2 cellular contexts compared by ENCODE assay signal in the genomic region with DNA sequence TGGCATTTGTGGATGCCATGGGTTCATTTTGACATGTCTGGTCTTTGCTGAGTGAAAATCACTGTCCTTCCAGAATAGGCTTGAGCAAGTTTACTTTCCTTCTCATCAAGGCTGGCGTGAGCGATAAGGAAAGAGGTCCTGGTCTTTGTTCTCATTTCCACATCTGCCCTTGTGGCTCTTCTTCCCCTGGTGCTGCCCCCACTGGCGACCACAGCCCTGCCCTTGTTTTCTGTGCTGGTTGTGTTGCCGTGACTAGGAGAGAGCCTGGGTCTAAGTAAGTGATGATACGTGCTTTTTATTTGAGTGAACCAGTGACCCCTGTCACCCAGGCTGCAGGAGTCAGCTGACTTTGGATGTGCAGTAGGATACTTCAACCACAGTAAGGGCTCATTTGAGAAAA.
TF ChIP-seq lines count a peak whose summit lies in the region.

No MANE protein-coding gene starts in this region.

TF ChIP-seq in GM23338, 12 proteins besides CTCF, POLR2A, EP300 and RAD21 (continued from another document and continues in another):
- TF ChIP-seq POLR2AphosphoS5 (IDR thresholded peaks at IDR 0.05; ENCODE audit: low read depth) (no peak), NANOG (IDR thresholded peaks at IDR 0.05; ENCODE audit: borderline replicate concordance) (no peak), ZNF114 (CRISPR knock-in tag; IDR thresholded peaks at IDR 0.05) (no peak), CREB1 (CRISPR knock-in tag; IDR thresholded peaks at IDR 0.05; ENCODE audit: low read depth) (no peak), EZH2 (IDR thresholded peaks at IDR 0.05; ENCODE audit: low read depth, unreplicated experiment) (no peak), ZNF331 (CRISPR knock-in tag; IDR thresholded peaks at IDR 0.05; ENCODE audit: low read depth) (no peak), STAT1 (IDR thresholded peaks at IDR 0.05; ENCODE audit: unreplicated experiment) (no peak)
- TF ChIP-seq, protein P1, sequence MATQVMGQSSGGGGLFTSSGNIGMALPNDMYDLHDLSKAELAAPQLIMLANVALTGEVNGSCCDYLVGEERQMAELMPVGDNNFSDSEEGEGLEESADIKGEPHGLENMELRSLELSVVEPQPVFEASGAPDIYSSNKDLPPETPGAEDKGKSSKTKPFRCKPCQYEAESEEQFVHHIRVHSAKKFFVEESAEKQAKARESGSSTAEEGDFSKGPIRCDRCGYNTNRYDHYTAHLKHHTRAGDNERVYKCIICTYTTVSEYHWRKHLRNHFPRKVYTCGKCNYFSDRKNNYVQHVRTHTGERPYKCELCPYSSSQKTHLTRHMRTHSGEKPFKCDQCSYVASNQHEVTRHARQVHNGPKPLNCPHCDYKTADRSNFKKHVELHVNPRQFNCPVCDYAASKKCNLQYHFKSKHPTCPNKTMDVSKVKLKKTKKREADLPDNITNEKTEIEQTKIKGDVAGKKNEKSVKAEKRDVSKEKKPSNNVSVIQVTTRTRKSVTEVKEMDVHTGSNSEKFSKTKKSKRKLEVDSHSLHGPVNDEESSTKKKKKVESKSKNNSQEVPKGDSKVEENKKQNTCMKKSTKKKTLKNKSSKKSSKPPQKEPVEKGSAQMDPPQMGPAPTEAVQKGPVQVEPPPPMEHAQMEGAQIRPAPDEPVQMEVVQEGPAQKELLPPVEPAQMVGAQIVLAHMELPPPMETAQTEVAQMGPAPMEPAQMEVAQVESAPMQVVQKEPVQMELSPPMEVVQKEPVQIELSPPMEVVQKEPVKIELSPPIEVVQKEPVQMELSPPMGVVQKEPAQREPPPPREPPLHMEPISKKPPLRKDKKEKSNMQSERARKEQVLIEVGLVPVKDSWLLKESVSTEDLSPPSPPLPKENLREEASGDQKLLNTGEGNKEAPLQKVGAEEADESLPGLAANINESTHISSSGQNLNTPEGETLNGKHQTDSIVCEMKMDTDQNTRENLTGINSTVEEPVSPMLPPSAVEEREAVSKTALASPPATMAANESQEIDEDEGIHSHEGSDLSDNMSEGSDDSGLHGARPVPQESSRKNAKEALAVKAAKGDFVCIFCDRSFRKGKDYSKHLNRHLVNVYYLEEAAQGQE (IDR thresholded peaks at IDR 0.05; ENCODE audit: unreplicated experiment), result no peak
- TF ChIP-seq, protein P2, sequence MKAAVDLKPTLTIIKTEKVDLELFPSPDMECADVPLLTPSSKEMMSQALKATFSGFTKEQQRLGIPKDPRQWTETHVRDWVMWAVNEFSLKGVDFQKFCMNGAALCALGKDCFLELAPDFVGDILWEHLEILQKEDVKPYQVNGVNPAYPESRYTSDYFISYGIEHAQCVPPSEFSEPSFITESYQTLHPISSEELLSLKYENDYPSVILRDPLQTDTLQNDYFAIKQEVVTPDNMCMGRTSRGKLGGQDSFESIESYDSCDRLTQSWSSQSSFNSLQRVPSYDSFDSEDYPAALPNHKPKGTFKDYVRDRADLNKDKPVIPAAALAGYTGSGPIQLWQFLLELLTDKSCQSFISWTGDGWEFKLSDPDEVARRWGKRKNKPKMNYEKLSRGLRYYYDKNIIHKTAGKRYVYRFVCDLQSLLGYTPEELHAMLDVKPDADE (IDR thresholded peaks at IDR 0.05), result no peak
- TF ChIP-seq, protein P3, sequence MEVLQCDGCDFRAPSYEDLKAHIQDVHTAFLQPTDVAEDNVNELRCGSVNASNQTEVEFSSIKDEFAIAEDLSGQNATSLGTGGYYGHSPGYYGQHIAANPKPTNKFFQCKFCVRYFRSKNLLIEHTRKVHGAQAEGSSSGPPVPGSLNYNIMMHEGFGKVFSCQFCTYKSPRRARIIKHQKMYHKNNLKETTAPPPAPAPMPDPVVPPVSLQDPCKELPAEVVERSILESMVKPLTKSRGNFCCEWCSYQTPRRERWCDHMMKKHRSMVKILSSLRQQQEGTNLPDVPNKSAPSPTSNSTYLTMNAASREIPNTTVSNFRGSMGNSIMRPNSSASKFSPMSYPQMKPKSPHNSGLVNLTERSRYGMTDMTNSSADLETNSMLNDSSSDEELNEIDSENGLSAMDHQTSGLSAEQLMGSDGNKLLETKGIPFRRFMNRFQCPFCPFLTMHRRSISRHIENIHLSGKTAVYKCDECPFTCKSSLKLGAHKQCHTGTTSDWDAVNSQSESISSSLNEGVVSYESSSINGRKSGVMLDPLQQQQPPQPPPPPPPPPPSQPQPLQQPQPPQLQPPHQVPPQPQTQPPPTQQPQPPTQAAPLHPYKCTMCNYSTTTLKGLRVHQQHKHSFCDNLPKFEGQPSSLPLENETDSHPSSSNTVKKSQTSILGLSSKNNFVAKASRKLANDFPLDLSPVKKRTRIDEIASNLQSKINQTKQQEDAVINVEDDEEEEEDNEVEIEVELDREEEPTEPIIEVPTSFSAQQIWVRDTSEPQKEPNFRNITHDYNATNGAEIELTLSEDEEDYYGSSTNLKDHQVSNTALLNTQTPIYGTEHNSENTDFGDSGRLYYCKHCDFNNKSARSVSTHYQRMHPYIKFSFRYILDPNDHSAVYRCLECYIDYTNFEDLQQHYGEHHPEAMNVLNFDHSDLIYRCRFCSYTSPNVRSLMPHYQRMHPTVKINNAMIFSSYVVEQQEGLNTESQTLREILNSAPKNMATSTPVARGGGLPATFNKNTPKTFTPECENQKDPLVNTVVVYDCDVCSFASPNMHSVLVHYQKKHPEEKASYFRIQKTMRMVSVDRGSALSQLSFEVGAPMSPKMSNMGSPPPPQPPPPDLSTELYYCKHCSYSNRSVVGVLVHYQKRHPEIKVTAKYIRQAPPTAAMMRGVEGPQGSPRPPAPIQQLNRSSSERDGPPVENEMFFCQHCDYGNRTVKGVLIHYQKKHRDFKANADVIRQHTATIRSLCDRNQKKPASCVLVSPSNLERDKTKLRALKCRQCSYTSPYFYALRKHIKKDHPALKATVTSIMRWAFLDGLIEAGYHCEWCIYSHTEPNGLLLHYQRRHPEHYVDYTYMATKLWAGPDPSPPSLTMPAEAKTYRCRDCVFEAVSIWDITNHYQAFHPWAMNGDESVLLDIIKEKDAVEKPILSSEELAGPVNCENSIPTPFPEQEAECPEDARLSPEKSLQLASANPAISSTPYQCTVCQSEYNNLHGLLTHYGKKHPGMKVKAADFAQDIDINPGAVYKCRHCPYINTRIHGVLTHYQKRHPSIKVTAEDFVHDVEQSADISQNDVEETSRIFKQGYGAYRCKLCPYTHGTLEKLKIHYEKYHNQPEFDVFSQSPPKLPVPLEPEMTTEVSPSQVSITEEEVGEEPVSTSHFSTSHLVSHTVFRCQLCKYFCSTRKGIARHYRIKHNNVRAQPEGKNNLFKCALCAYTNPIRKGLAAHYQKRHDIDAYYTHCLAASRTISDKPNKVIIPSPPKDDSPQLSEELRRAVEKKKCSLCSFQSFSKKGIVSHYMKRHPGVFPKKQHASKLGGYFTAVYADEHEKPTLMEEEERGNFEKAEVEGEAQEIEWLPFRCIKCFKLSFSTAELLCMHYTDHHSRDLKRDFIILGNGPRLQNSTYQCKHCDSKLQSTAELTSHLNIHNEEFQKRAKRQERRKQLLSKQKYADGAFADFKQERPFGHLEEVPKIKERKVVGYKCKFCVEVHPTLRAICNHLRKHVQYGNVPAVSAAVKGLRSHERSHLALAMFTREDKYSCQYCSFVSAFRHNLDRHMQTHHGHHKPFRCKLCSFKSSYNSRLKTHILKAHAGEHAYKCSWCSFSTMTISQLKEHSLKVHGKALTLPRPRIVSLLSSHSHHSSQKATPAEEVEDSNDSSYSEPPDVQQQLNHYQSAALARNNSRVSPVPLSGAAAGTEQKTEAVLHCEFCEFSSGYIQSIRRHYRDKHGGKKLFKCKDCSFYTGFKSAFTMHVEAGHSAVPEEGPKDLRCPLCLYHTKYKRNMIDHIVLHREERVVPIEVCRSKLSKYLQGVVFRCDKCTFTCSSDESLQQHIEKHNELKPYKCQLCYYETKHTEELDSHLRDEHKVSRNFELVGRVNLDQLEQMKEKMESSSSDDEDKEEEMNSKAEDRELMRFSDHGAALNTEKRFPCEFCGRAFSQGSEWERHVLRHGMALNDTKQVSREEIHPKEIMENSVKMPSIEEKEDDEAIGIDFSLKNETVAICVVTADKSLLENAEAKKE (CRISPR knock-in tag; IDR thresholded peaks at IDR 0.05), result no peak

TF ChIP-seq in GM12878, 131 proteins besides CTCF, POLR2A, EP300 and RAD21:
- no peak for TF ChIP-seq SUPT20H (IDR thresholded peaks at IDR 0.05; ENCODE audit: borderline replicate concordance, control insufficient read depth, low read depth, low read length)
- no peak for TF ChIP-seq CHD1 (IDR thresholded peaks at IDR 0.05; ENCODE audit: low read depth, low read length)
- TF ChIP-seq, protein P4, sequence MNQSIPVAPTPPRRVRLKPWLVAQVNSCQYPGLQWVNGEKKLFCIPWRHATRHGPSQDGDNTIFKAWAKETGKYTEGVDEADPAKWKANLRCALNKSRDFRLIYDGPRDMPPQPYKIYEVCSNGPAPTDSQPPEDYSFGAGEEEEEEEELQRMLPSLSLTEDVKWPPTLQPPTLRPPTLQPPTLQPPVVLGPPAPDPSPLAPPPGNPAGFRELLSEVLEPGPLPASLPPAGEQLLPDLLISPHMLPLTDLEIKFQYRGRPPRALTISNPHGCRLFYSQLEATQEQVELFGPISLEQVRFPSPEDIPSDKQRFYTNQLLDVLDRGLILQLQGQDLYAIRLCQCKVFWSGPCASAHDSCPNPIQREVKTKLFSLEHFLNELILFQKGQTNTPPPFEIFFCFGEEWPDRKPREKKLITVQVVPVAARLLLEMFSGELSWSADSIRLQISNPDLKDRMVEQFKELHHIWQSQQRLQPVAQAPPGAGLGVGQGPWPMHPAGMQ (IDR thresholded peaks at IDR 0.05; ENCODE audit: borderline replicate concordance), result no peak
- no peak for TF ChIP-seq ATF7 (IDR thresholded peaks at IDR 0.05; ENCODE audit: low read depth)
- no peak for TF ChIP-seq ZBED1 (IDR thresholded peaks at IDR 0.05; ENCODE audit: borderline replicate concordance)
- no peak for TF ChIP-seq KAT2A (conservative IDR thresholded peaks at IDR 0.05; ENCODE audit: control insufficient read depth, low read depth, low read length)
- no peak for TF ChIP-seq PAX5 (IDR thresholded peaks at IDR 0.05; ENCODE audit: borderline replicate concordance, low read depth, low read length)
- TF ChIP-seq RAD51 (IDR thresholded peaks at IDR 0.05), result no peak
- no peak for TF ChIP-seq SP1 (IDR thresholded peaks at IDR 0.05; ENCODE audit: low read depth, low read length)
- no peak for TF ChIP-seq NR2C2 (IDR thresholded peaks at IDR 0.05; ENCODE audit: borderline replicate concordance, control insufficient read depth, insufficient read length, low read depth)
- no peak for TF ChIP-seq CREB1 (IDR thresholded peaks at IDR 0.05; ENCODE audit: low read depth)
